12 cellular contexts compared by ENCODE assay signal in the genomic region with DNA sequence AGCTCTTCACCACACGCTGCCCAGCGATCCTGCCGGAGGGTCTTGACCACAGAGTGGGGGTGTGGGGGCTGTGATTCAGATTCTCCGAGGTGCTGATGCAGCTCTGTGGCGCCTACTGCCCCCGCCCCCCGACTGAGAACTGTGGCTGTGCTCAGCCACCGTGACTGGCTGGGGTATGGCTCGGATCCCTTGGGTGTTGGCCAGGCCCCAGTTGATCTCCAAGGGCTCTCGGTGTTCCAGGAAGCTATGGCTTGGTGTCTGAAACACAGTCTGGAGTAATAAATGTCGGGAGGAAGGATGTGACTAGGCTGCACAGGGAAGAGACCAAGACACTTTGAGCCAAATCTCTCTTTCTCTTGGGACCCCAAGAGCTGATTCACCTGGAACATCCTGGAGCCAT.
DNase-seq lines count a peak whose midpoint lies in the region; ATAC-seq and TF ChIP-seq lines count a peak whose summit lies in the region.
"Had no signal": no experiment of that assay in that cellular context is flagged by ENCODE, and none has a peak within 500 bp of the region (broad histone marks: within the 10 kb centered on the region; RNA-seq: fewer than 3 reads in every experiment).

No MANE protein-coding gene starts in this region.

- H3K36me3 ChIP-seq in hepatocyte (replicated peaks; ENCODE audit: insufficient read depth, low read depth), result no peaks in the 10 kb centered on the region
- no peaks in the 10 kb centered on the region for H3K36me3 ChIP-seq in trophoblast cell (ENCODE audit: control insufficient read depth in 1 of 2, insufficient read depth in 2 of 2, low read length in 2 of 2)

- H3K79me2 ChIP-seq in hepatocyte, result no peaks in the 10 kb centered on the region
- no peaks in the 10 kb centered on the region for H3K79me2 ChIP-seq in trophoblast cell (ENCODE audit: control insufficient read depth, insufficient read depth, low read length, poor library complexity)

- no peaks in the 10 kb centered on the region for H4K20me1 ChIP-seq in hepatocyte (ENCODE audit: insufficient read depth, poor library complexity, severe bottlenecking)

- H2BK5ac ChIP-seq in trophoblast cell (ENCODE audit: low read depth, low read length, poor library complexity), result no peak overlapping the region

- no peak overlapping the region for H2BK120ac ChIP-seq in trophoblast cell (ENCODE audit: insufficient read depth, low read length, poor library complexity)

- H3K9me3 ChIP-seq in hepatocyte (ENCODE audit: low read depth), result no peaks in the 10 kb centered on the region
- peaks cover 2% of the 10 kb centered on the region for H3K9me3 ChIP-seq in trophoblast cell (ENCODE audit: insufficient read depth, low read depth, low read length)
- H3K9me3 ChIP-seq: Caco-2 had no signal

- peaks cover 34% of the 10 kb centered on the region for H3K4me1 Mint-ChIP-seq in stimulated activated memory B cell treated with anti-CD40 and anti-IgM and Interleukin-4, amounts not matched to agents 10 μg/mL and 1 μg/mL and 100 μg/mL, for 72 hours
- no peaks in the 10 kb centered on the region for H3K4me1 Mint-ChIP-seq in immature natural killer cell

- H3K9me3 Mint-ChIP-seq in stimulated activated memory B cell treated with anti-CD40 and anti-IgM and Interleukin-4, amounts not matched to agents 10 μg/mL and 1 μg/mL and 100 μg/mL, for 72 hours, result no peaks in the 10 kb centered on the region
- no peaks in the 10 kb centered on the region for H3K9me3 Mint-ChIP-seq in immature natural killer cell

- H4K91ac ChIP-seq in trophoblast cell (ENCODE audit: low read depth, low read length), result no peak overlapping the region

- H3K14ac ChIP-seq in trophoblast cell (ENCODE audit: low read length), result no peak overlapping the region

- no peak overlapping the region for H3K18ac ChIP-seq in trophoblast cell (ENCODE audit: low read length)

- H4K12ac ChIP-seq in trophoblast cell (ENCODE audit: low read depth, low read length), result no peak overlapping the region

- no peaks in the 10 kb centered on the region for H3K27me3 ChIP-seq in hepatocyte
- H3K27me3 ChIP-seq in trophoblast cell (ENCODE audit: insufficient read depth, low read length), result no peaks in the 10 kb centered on the region

- H3K36me3 Mint-ChIP-seq in stimulated activated memory B cell treated with anti-CD40 and anti-IgM and Interleukin-4, amounts not matched to agents 10 μg/mL and 1 μg/mL and 100 μg/mL, for 72 hours, result no peaks in the 10 kb centered on the region
- no peaks in the 10 kb centered on the region for H3K36me3 Mint-ChIP-seq in immature natural killer cell

- no peak overlapping the region for H3K4me3 Mint-ChIP-seq in stimulated activated memory B cell treated with anti-CD40 and anti-IgM and Interleukin-4, amounts not matched to agents 10 μg/mL and 1 μg/mL and 100 μg/mL, for 72 hours
- no peak overlapping the region for H3K4me3 Mint-ChIP-seq in immature natural killer cell

- TF ChIP-seq CTCF in VCaP (conservative IDR thresholded peaks at IDR 0.05), result no peak
- no peak for TF ChIP-seq CTCF in hepatocyte (IDR thresholded peaks at IDR 0.05; ENCODE audit: poor library complexity)

- H3K4me2 ChIP-seq in hepatocyte (no peak overlapping the region), trophoblast cell (ENCODE audit: low read length) (no peak overlapping the region)

- ATAC-seq in stimulated activated memory B cell treated with anti-CD40 and anti-IgM and Interleukin-4, amounts not matched to agents 10 μg/mL and 1 μg/mL and 100 μg/mL, for 72 hours, result peak; percentile 61
- ATAC-seq in GM18907 (IDR thresholded peaks at IDR 0.05; ENCODE audit: unreplicated experiment) (no peak), HG03095 (IDR thresholded peaks at IDR 0.05; ENCODE audit: unreplicated experiment) (no peak)

- peak overlapping the region; percentile 60 for H3K27ac Mint-ChIP-seq in stimulated activated memory B cell treated with anti-CD40 and anti-IgM and Interleukin-4, amounts not matched to agents 10 μg/mL and 1 μg/mL and 100 μg/mL, for 72 hours
- no peak overlapping the region for H3K27ac Mint-ChIP-seq in immature natural killer cell

- peak; percentile 25 for DNase-seq in EL
- no peak for DNase-seq in hepatocyte (ENCODE audit: low spot score)
- no peak for DNase-seq in trophoblast cell
- no peak for DNase-seq in immature natural killer cell
- DNase-seq: activated T-cell treated with anti-CD3 and anti-CD28 coated beads, Interleukin-2, amount 50 U/mL, for 1 hour; Caco-2; midbrain; NCI-H146 had no signal

- H3K9ac ChIP-seq in trophoblast cell (ENCODE audit: low read length), result no peak overlapping the region

- H3K79me1 ChIP-seq in trophoblast cell (ENCODE audit: low read length), result no peaks in the 10 kb centered on the region

- H3K4me1 ChIP-seq in hepatocyte (ENCODE audit: insufficient read depth) (peaks cover 24% of the 10 kb centered on the region), trophoblast cell (ENCODE audit: control insufficient read depth in 1 of 2, insufficient read depth in 2 of 2, low read length in 2 of 2) (no peaks in the 10 kb centered on the region)
- H3K4me1 ChIP-seq: Caco-2 had no signal

- H3K4ac ChIP-seq in trophoblast cell (ENCODE audit: low read depth, low read length), result no peak overlapping the region

- H3K9me2 ChIP-seq in hepatocyte (replicated peaks; ENCODE audit: insufficient read depth), result no peaks in the 10 kb centered on the region

- H2BK12ac ChIP-seq in trophoblast cell (ENCODE audit: low read length), result no peak overlapping the region

- H2AFZ ChIP-seq in hepatocyte (no peak overlapping the region), trophoblast cell (ENCODE audit: insufficient read depth, low read length, poor library complexity) (no peak overlapping the region)

- no peak overlapping the region for H4K8ac ChIP-seq in trophoblast cell (ENCODE audit: low read depth, low read length)

- H3K4me3 ChIP-seq in hepatocyte, result no peak overlapping the region
- H3K4me3 ChIP-seq in trophoblast cell (ENCODE audit: low read depth, low read length), result no peak overlapping the region

- 75% methylated on average over 11 of the region's 11 CpGs for WGBS in hepatocyte (ENCODE audit: low lambda C conversion rate, missing lambda C conversion rate)
- WGBS in trophoblast cell (ENCODE audit: extremely low coverage, insufficient coverage, insufficient read length), result no CpG with 5 or more reads among the region's 11 CpGs

- peaks cover 82% of the 10 kb centered on the region for H3K27me3 Mint-ChIP-seq in stimulated activated memory B cell treated with anti-CD40 and anti-IgM and Interleukin-4, amounts not matched to agents 10 μg/mL and 1 μg/mL and 100 μg/mL, for 72 hours
- H3K27me3 Mint-ChIP-seq in immature natural killer cell (ENCODE audit: low read depth in 3 of 3), result peaks cover 7 to 13% (median 8%) of the 10 kb centered on the region in 3 donors

- H2AK5ac ChIP-seq in trophoblast cell (ENCODE audit: low read length), result no peak overlapping the region

- H3K27ac ChIP-seq in VCaP (peak overlapping the region; percentile 91), hepatocyte (peak overlapping the region; percentile 66), trophoblast cell (ENCODE audit: low read depth, low read length) (no peak overlapping the region)

- no peak overlapping the region for H3K23ac ChIP-seq in trophoblast cell (ENCODE audit: low read length)
